ENCODE assay signal across 22 cellular contexts in genomic region chr9:91056917-91057316, GRCh38.
A peak's percentile ranks its signal among the peaks of the same experiment; 100 is the strongest.
DNase-seq lines count a peak whose midpoint lies in the region; ATAC-seq and TF ChIP-seq lines count a peak whose summit lies in the region.
"Had no signal": no experiment of that assay in that cellular context is flagged by ENCODE, and none has a peak within 500 bp of the region (broad histone marks: within the 10 kb centered on the region; RNA-seq: fewer than 3 reads in every experiment).

No MANE protein-coding gene starts in this region.

- no peak overlapping the region for H3K4me3 Mint-ChIP-seq in activated T-helper 2 cell treated with anti-CD3 and anti-CD28 coated beads, Interferon-gamma antibody, Interleukin-2, Interleukin-4, amounts not matched to agents 10 μg/mL and 5 μg/mL and 100 μg/mL, durations not matched to agents 14 hours and 24 hours and 36 hours (ENCODE audit: low read depth)
- H3K4me3 Mint-ChIP-seq: activated CD4-positive, alpha-beta memory T cell treated with anti-CD3 and anti-CD28 coated beads, Interleukin-2, amount 10 ng/mL, durations not matched to agents 7 days and 5 days; activated naive CD8-positive, alpha-beta T cell treated with anti-CD3 and anti-CD28 coated beads, Interleukin-2, amount 10 ng/mL, durations not matched to agents 7 days and 5 days; CD8-positive, alpha-beta T cell; T-helper 1 cell treated with Interleukin-12 subunit alpha and Interleukin-12 subunit beta and Interleukin-4 antibody, amounts not matched to agents 30 μg/mL and 1 μg/mL, for 36 hours had no signal

- no peak overlapping the region for H4K91ac ChIP-seq in trophoblast cell (ENCODE audit: low read depth, low read length)

- peaks cover 24% of the 10 kb centered on the region for H3K4me1 ChIP-seq in left ventricle myocardium inferior
- H3K4me1 ChIP-seq in trophoblast cell (ENCODE audit: control insufficient read depth in 1 of 2, insufficient read depth in 2 of 2, low read length in 2 of 2): no peaks in the 10 kb centered on the region

- H2AFZ ChIP-seq in trophoblast cell (ENCODE audit: insufficient read depth, low read length, poor library complexity): no peak overlapping the region

- no peak overlapping the region for H4K8ac ChIP-seq in trophoblast cell (ENCODE audit: low read depth, low read length)

- H2BK5ac ChIP-seq in trophoblast cell (ENCODE audit: low read depth, low read length, poor library complexity): no peak overlapping the region

- H3K9ac ChIP-seq in trophoblast cell (ENCODE audit: low read length): no peak overlapping the region

- H3K27me3 ChIP-seq in left ventricle myocardium inferior (ENCODE audit: low read depth) (no peaks in the 10 kb centered on the region), trophoblast cell (ENCODE audit: insufficient read depth, low read length) (no peaks in the 10 kb centered on the region)
- H3K27me3 ChIP-seq: upper lobe of left lung had no signal

- H3K4ac ChIP-seq in trophoblast cell (ENCODE audit: low read depth, low read length): no peak overlapping the region

- TF ChIP-seq CTCF in left ventricle myocardium inferior (IDR thresholded peaks at IDR 0.05; ENCODE audit: borderline replicate concordance): no peak
- no peak for TF ChIP-seq CTCF in fibroblast of pulmonary artery (IDR thresholded peaks at IDR 0.05; ENCODE audit: low read length, missing control alignments)

- H3K79me1 ChIP-seq in trophoblast cell (ENCODE audit: low read length): no peaks in the 10 kb centered on the region

- no peaks in the 10 kb centered on the region for H3K27me3 Mint-ChIP-seq in activated T-helper 2 cell treated with anti-CD3 and anti-CD28 coated beads, Interferon-gamma antibody, Interleukin-2, Interleukin-4, amounts not matched to agents 10 μg/mL and 5 μg/mL and 100 μg/mL, durations not matched to agents 14 hours and 24 hours and 36 hours (ENCODE audit: low read depth)
- H3K27me3 Mint-ChIP-seq: activated CD4-positive, alpha-beta memory T cell treated with anti-CD3 and anti-CD28 coated beads, Interleukin-2, amount 10 ng/mL, durations not matched to agents 7 days and 5 days had no signal

- H3K4me3 ChIP-seq in left ventricle myocardium inferior (no peak overlapping the region), fibroblast of pulmonary artery (replicated peaks; ENCODE audit: low read depth, low read length) (no peak overlapping the region), trophoblast cell (ENCODE audit: low read depth, low read length) (no peak overlapping the region)
- H3K4me3 ChIP-seq: upper lobe of left lung had no signal

- peak overlapping the region; percentile 81 for H3K27ac Mint-ChIP-seq in activated T-helper 2 cell treated with anti-CD3 and anti-CD28 coated beads, Interferon-gamma antibody, Interleukin-2, Interleukin-4, amounts not matched to agents 10 μg/mL and 5 μg/mL and 100 μg/mL, durations not matched to agents 14 hours and 24 hours and 36 hours
- H3K27ac Mint-ChIP-seq: activated CD4-positive, alpha-beta memory T cell treated with anti-CD3 and anti-CD28 coated beads, Interleukin-2, amount 10 ng/mL, durations not matched to agents 7 days and 5 days; activated naive CD8-positive, alpha-beta T cell treated with anti-CD3 and anti-CD28 coated beads, Interleukin-2, amount 10 ng/mL, durations not matched to agents 7 days and 5 days; CD8-positive, alpha-beta T cell; T-helper 1 cell treated with Interleukin-12 subunit alpha and Interleukin-12 subunit beta and Interleukin-4 antibody, amounts not matched to agents 30 μg/mL and 1 μg/mL, for 36 hours had no signal

- ATAC-seq in left ventricle myocardium superior: no peak
- ATAC-seq in HG03095 (IDR thresholded peaks at IDR 0.05; ENCODE audit: unreplicated experiment): no peak
- ATAC-seq: CD8-positive, alpha-beta T cell had no signal

- H3K79me2 ChIP-seq in trophoblast cell (ENCODE audit: control insufficient read depth, insufficient read depth, low read length, poor library complexity): no peaks in the 10 kb centered on the region

- H3K36me3 Mint-ChIP-seq in activated T-helper 2 cell treated with anti-CD3 and anti-CD28 coated beads, Interferon-gamma antibody, Interleukin-2, Interleukin-4, amounts not matched to agents 10 μg/mL and 5 μg/mL and 100 μg/mL, durations not matched to agents 14 hours and 24 hours and 36 hours (ENCODE audit: low read depth): peaks cover 41% of the 10 kb centered on the region
- H3K36me3 Mint-ChIP-seq: CD8-positive, alpha-beta T cell had no signal

- no peak overlapping the region for H3K23ac ChIP-seq in trophoblast cell (ENCODE audit: low read length)

- no peak overlapping the region for H2BK120ac ChIP-seq in trophoblast cell (ENCODE audit: insufficient read depth, low read length, poor library complexity)

- no peak overlapping the region for H3K18ac ChIP-seq in trophoblast cell (ENCODE audit: low read length)

- no peak overlapping the region for H2AK5ac ChIP-seq in trophoblast cell (ENCODE audit: low read length)

- peaks cover 29% of the 10 kb centered on the region for H3K9me3 Mint-ChIP-seq in activated T-helper 2 cell treated with anti-CD3 and anti-CD28 coated beads, Interferon-gamma antibody, Interleukin-2, Interleukin-4, amounts not matched to agents 10 μg/mL and 5 μg/mL and 100 μg/mL, durations not matched to agents 14 hours and 24 hours and 36 hours
- H3K9me3 Mint-ChIP-seq: CD8-positive, alpha-beta T cell had no signal

- DNase-seq in left ventricle myocardium inferior (no peak), left ventricle myocardium superior (no peak), fibroblast of pulmonary artery (ENCODE audit: low read depth) (peak; percentile 63), MV-4-11 (lab: John Stamatoyannopoulos, UW) (no peak), trophoblast cell (no peak), nucleus accumbens (lab: John Stamatoyannopoulos, UW) (no peak)
- no peak for DNase-seq in activated T-helper 2 cell treated with anti-CD3 and anti-CD28 coated beads, Interferon-gamma antibody, Interleukin-2, Interleukin-4, amounts not matched to agents 10 μg/mL and 5 μg/mL and 100 μg/mL, durations not matched to agents 14 hours and 24 hours and 36 hours (ENCODE audit: low spot score)
- DNase-seq: activated CD4-positive, alpha-beta memory T cell treated with anti-CD3 and anti-CD28 coated beads, Interleukin-2, amount 10 ng/mL, durations not matched to agents 7 days and 5 days; activated naive CD8-positive, alpha-beta T cell treated with anti-CD3 and anti-CD28 coated beads, Interleukin-2, amount 10 ng/mL, durations not matched to agents 7 days and 5 days; caudate nucleus; CD8-positive, alpha-beta T cell; DMS79 treated with DMSO at 0.1 percent for 48 hours; effector memory CD4-positive, alpha-beta T cell; KG1; kidney; NCI-H526 treated with DMSO at 0.1 percent for 48 hours; retina; SIG-M5; stimulated activated naive CD4-positive, alpha-beta T cell treated with Interleukin-2 at 50 U/mL for 16 hours; upper lobe of left lung had no signal

- H3K4me2 ChIP-seq in trophoblast cell (ENCODE audit: low read length): no peak overlapping the region

- no peak overlapping the region for H4K12ac ChIP-seq in trophoblast cell (ENCODE audit: low read depth, low read length)

- H3K9me3 ChIP-seq in left ventricle myocardium inferior (replicated peaks): no peaks in the 10 kb centered on the region
- H3K9me3 ChIP-seq in trophoblast cell (ENCODE audit: insufficient read depth, low read depth, low read length): no peaks in the 10 kb centered on the region
- H3K9me3 ChIP-seq: upper lobe of left lung had no signal

- peaks cover 73% of the 10 kb centered on the region for H3K4me1 Mint-ChIP-seq in activated T-helper 2 cell treated with anti-CD3 and anti-CD28 coated beads, Interferon-gamma antibody, Interleukin-2, Interleukin-4, amounts not matched to agents 10 μg/mL and 5 μg/mL and 100 μg/mL, durations not matched to agents 14 hours and 24 hours and 36 hours (ENCODE audit: low read depth)

- intact Hi-C loops in left ventricle myocardium inferior (cut with micrococcal nuclease) (no loop called here), left ventricle myocardium superior (cut with micrococcal nuclease) (no loop called here)
- intact Hi-C loops in activated T-helper 2 cell treated with anti-CD3 and anti-CD28 coated beads, Interferon-gamma antibody, Interleukin-2, Interleukin-4, amounts not matched to agents 10 μg/mL and 5 μg/mL and 100 μg/mL, durations not matched to agents 14 hours and 24 hours and 36 hours (cut with micrococcal nuclease): no loop called here

- H3K14ac ChIP-seq in trophoblast cell (ENCODE audit: low read length): no peak overlapping the region

- H3K27ac ChIP-seq in left ventricle myocardium inferior (replicated peaks): peak overlapping the region; percentile 35
- no peak overlapping the region for H3K27ac ChIP-seq in trophoblast cell (ENCODE audit: low read depth, low read length)

- H3K36me3 ChIP-seq in left ventricle myocardium inferior (no peaks in the 10 kb centered on the region), trophoblast cell (ENCODE audit: control insufficient read depth in 1 of 2, insufficient read depth in 2 of 2, low read length in 2 of 2) (no peaks in the 10 kb centered on the region)
- H3K36me3 ChIP-seq: upper lobe of left lung had no signal

- no peak overlapping the region for H2BK12ac ChIP-seq in trophoblast cell (ENCODE audit: low read length)
